Comparison of ENCODE assay signal across 1 cellular context in genomic region chr3:107690522-107691138, GRCh38.
TF ChIP-seq lines count a peak whose summit lies in the region.

No MANE protein-coding gene starts in this region.

TF ChIP-seq in K562, 482 proteins besides CTCF, POLR2A, EP300 and RAD21 (continued from another document):
- TF ChIP-seq NKRF (IDR thresholded peaks at IDR 0.05; ENCODE audit: borderline replicate concordance) (no peak), ZNF407 (IDR thresholded peaks at IDR 0.05; ENCODE audit: low read depth) (no peak), CTCFL (IDR thresholded peaks at IDR 0.05; ENCODE audit: borderline replicate concordance, insufficient read depth, low read depth, low read length, poor library complexity, severe bottlenecking) (no peak), CTBP1 (IDR thresholded peaks at IDR 0.05; ENCODE audit: borderline replicate concordance) (no peak)
